Comparison of ENCODE assay signal across 13 cellular contexts in the genomic region with DNA sequence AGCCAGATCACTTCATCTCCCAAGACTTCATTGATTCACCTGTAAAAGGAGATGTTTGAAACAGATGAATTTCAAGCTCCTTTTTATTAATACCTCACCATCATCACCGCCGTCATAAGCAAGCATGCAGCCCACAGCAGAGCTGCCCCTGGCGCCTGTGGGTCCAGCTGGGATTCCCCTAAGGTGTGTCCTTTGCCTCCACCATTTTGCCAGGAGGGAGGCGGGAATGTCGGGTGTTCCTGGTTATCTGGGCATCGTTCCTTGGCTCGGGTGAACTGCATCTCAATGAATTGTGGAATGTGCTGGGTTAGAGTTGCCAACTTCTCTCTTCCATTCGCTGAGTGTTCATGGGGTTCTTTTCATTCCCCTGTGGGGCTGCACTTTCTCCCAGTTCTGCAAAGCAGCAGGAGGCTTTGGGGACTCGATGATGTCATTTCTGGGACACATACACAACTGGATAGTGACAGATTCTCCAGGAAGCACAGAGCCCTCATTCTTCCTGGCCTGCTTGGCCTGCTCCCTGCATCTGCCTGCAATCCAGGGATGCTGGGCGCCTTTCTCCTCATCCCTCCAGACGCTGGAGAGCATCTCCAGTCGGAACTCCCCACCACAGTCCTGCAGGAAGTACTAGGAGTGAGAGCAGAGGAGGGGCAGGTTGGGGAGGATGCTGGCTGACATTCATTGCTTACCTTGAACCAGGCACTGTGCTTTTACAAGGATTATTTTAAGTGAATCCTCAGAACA. TPM values are rescaled to one million over a fixed set of nuclear protein-coding genes. Genes with fewer than 3 reads are reported as not detected.
A peak's percentile ranks its signal among the peaks of the same experiment; 100 is the strongest.
DNase-seq lines count a peak whose midpoint lies in the region; ATAC-seq and TF ChIP-seq lines count a peak whose summit lies in the region.
"Had no signal": no experiment of that assay in that cellular context is flagged by ENCODE, and none has a peak within 500 bp of the region (broad histone marks: within the 10 kb centered on the region; RNA-seq: fewer than 3 reads in every experiment).

No MANE protein-coding gene starts in this region.

- H3K4me1 Mint-ChIP-seq in activated CD4-positive, alpha-beta T cell treated with anti-CD3 and anti-CD28 coated beads, Interleukin-2, amount 10 ng/mL, durations not matched to agents 7 days and 5 days: peaks cover 89% of the 10 kb centered on the region
- H3K4me1 Mint-ChIP-seq in T-cell (peaks cover 84 to 92% (median 90%) of the 10 kb centered on the region in 3 donors), endodermal cell (peaks cover 16% of the 10 kb centered on the region)
- H3K4me1 Mint-ChIP-seq in stimulated activated memory B cell treated with anti-CD40 and anti-IgM and Interleukin-4, amounts not matched to agents 10 μg/mL and 1 μg/mL and 100 μg/mL, for 72 hours: peaks cover 74% of the 10 kb centered on the region

- CTCF ChIA-PET in activated CD4-positive, alpha-beta T cell treated with anti-CD3 and anti-CD28 coated beads, Interleukin-2, amount 10 ng/mL, durations not matched to agents 7 days and 5 days (lab: Charles Lee): interaction anchor here (0.6 to 1.2 kb wide), 6 partner anchors 177 to 1474 kb away, joined by 3 to 6 read pairs (median 3); no protein-coding TSS in a partner anchor
- CTCF ChIA-PET in T-cell (lab: Charles Lee): interaction anchor here in 1 of 2 donors (0.6 to 0.9 kb wide), 3 partner anchors 16 to 408 kb away, joined by 3 to 6 read pairs (median 3); no protein-coding TSS in a partner anchor

- no peak overlapping the region for H3K4me3 ChIP-seq in endodermal cell (ENCODE audit: low read length)
- H3K4me3 ChIP-seq: A549 had no signal

- H3K27ac Mint-ChIP-seq in activated CD4-positive, alpha-beta T cell treated with anti-CD3 and anti-CD28 coated beads, Interleukin-2, amount 10 ng/mL, durations not matched to agents 7 days and 5 days: peak overlapping the region; percentile 67
- H3K27ac Mint-ChIP-seq in T-cell (peak overlapping the region; percentile 59 to 80), endodermal cell (no peak overlapping the region)
- H3K27ac Mint-ChIP-seq in stimulated activated memory B cell treated with anti-CD40 and anti-IgM and Interleukin-4, amounts not matched to agents 10 μg/mL and 1 μg/mL and 100 μg/mL, for 72 hours: peak overlapping the region; percentile 2
- H3K27ac Mint-ChIP-seq: memory B cell had no signal

- H3K9ac ChIP-seq in endodermal cell (ENCODE audit: extremely low read depth, low read length, poor library complexity, severe bottlenecking): no peak overlapping the region

- no peak for DNase-seq in activated CD4-positive, alpha-beta T cell treated with anti-CD3 and anti-CD28 coated beads, Interleukin-2, amount 10 ng/mL, durations not matched to agents 7 days and 5 days
- no peak for DNase-seq in activated CD4-positive, alpha-beta T cell treated with anti-CD3 and anti-CD28 coated beads for 48 hours
- DNase-seq in T-cell (no peak), endodermal cell (peak; percentile 36), left lobe of liver (ENCODE audit: low spot score) (no peak), cortex of kidney (lab: John Stamatoyannopoulos, UW) (no peak), erythroblast (lab: John Stamatoyannopoulos, UW) (no peak)
- DNase-seq: activated CD4-positive, alpha-beta T cell treated with anti-CD3 and anti-CD28 coated beads, Interleukin-2, amount 50 U/mL, for 48 hours; IMR-90; MV-4-11 had no signal

- H3K36me3 ChIP-seq in endodermal cell (ENCODE audit: control insufficient read depth, insufficient read depth, low read length): peaks cover 69% of the 10 kb centered on the region

- H3K9me3 ChIP-seq in endodermal cell (ENCODE audit: control insufficient read depth, low read length): no peaks in the 10 kb centered on the region
- H3K9me3 ChIP-seq: A549 had no signal

- H3K27me3 Mint-ChIP-seq in activated CD4-positive, alpha-beta T cell treated with anti-CD3 and anti-CD28 coated beads, Interleukin-2, amount 10 ng/mL, durations not matched to agents 7 days and 5 days: no peaks in the 10 kb centered on the region
- H3K27me3 Mint-ChIP-seq in T-cell (no peaks in the 10 kb centered on the region), endodermal cell (ENCODE audit: insufficient read depth) (no peaks in the 10 kb centered on the region)
- H3K27me3 Mint-ChIP-seq in stimulated activated memory B cell treated with anti-CD40 and anti-IgM and Interleukin-4, amounts not matched to agents 10 μg/mL and 1 μg/mL and 100 μg/mL, for 72 hours: no peaks in the 10 kb centered on the region
- H3K27me3 Mint-ChIP-seq: memory B cell had no signal

- H3K36me3 Mint-ChIP-seq in activated CD4-positive, alpha-beta T cell treated with anti-CD3 and anti-CD28 coated beads, Interleukin-2, amount 10 ng/mL, durations not matched to agents 7 days and 5 days (ENCODE audit: low read depth): peaks cover 81% of the 10 kb centered on the region
- H3K36me3 Mint-ChIP-seq in T-cell (peaks cover 80% of the 10 kb centered on the region), endodermal cell (ENCODE audit: low read depth) (peaks cover 98% of the 10 kb centered on the region)
- H3K36me3 Mint-ChIP-seq in stimulated activated memory B cell treated with anti-CD40 and anti-IgM and Interleukin-4, amounts not matched to agents 10 μg/mL and 1 μg/mL and 100 μg/mL, for 72 hours: peaks cover 86% of the 10 kb centered on the region

- H3K9me3 Mint-ChIP-seq in activated CD4-positive, alpha-beta T cell treated with anti-CD3 and anti-CD28 coated beads, Interleukin-2, amount 10 ng/mL, durations not matched to agents 7 days and 5 days: no peaks in the 10 kb centered on the region
- no peaks in the 10 kb centered on the region for H3K9me3 Mint-ChIP-seq in T-cell
- no peaks in the 10 kb centered on the region for H3K9me3 Mint-ChIP-seq in endodermal cell
- no peaks in the 10 kb centered on the region for H3K9me3 Mint-ChIP-seq in stimulated activated memory B cell treated with anti-CD40 and anti-IgM and Interleukin-4, amounts not matched to agents 10 μg/mL and 1 μg/mL and 100 μg/mL, for 72 hours
- H3K9me3 Mint-ChIP-seq: memory B cell had no signal

- POLR2A ChIA-PET in activated CD4-positive, alpha-beta T cell treated with anti-CD3 and anti-CD28 coated beads, Interleukin-2, amount 10 ng/mL, durations not matched to agents 7 days and 5 days (lab: Charles Lee): interaction anchor here (0.5 to 0.7 kb wide), 3 partner anchors 10 to 1392 kb away, joined by 3 read pairs; no protein-coding TSS in a partner anchor
- POLR2A ChIA-PET in T-cell (lab: Charles Lee): interaction anchor here (0.6 kb wide), 2 partner anchors 68 to 314 kb away, joined by 3 to 4 read pairs; no protein-coding TSS in a partner anchor

- H3K27ac ChIP-seq in endodermal cell (ENCODE audit: low read depth, low read length): no peak overlapping the region
- H3K27ac ChIP-seq: A549 had no signal

- no peaks in the 10 kb centered on the region for H3K27me3 ChIP-seq in endodermal cell (ENCODE audit: control insufficient read depth, insufficient read depth, low read length, poor library complexity, severe bottlenecking)

- ATAC-seq in T-cell (replicated peaks in 1 of 4) (no peak), left lobe of liver (no peak)
- ATAC-seq in stimulated activated memory B cell treated with anti-CD40 and anti-IgM and Interleukin-4, amounts not matched to agents 10 μg/mL and 1 μg/mL and 100 μg/mL, for 72 hours: no peak
- ATAC-seq: A549 had no signal

- no peak for TF ChIP-seq CTCF in endodermal cell (conservative IDR thresholded peaks at IDR 0.05)

- H3K4me1 ChIP-seq in endodermal cell (ENCODE audit: control insufficient read depth, insufficient read depth, low read length): peaks cover 7% of the 10 kb centered on the region
- H3K4me1 ChIP-seq: A549 had no signal

- no peak overlapping the region for H3K4me3 Mint-ChIP-seq in activated CD4-positive, alpha-beta T cell treated with anti-CD3 and anti-CD28 coated beads, Interleukin-2, amount 10 ng/mL, durations not matched to agents 7 days and 5 days
- H3K4me3 Mint-ChIP-seq in T-cell (peak overlapping the region in 1 of 3 donors; percentile 22), endodermal cell (no peak overlapping the region)
- H3K4me3 Mint-ChIP-seq in stimulated activated memory B cell treated with anti-CD40 and anti-IgM and Interleukin-4, amounts not matched to agents 10 μg/mL and 1 μg/mL and 100 μg/mL, for 72 hours: no peak overlapping the region
- H3K4me3 Mint-ChIP-seq: memory B cell had no signal

- no peak for TF ChIP-seq POLR2A in erythroblast (IDR thresholded peaks at IDR 0.05; ENCODE audit: low read length)

- WGBS in endodermal cell (ENCODE audit: insufficient coverage in 1 of 2, insufficient read length in 1 of 2), 2 experiments: 94 to 96% methylated on average over 6 to 12 of the region's 12 CpGs

RNA-seq across cellular contexts. Expression of a gene that starts 10.1 kb away (rescaled TPM):
- total RNA-seq in activated CD4-positive, alpha-beta T cell treated with anti-CD3 and anti-CD28 coated beads, Interleukin-2, amount 10 ng/mL, durations not matched to agents 7 days and 5 days: 100 to 1,000 TPM; 290 to 332 TPM
- total RNA-seq in T-cell: 100 to 1,000 TPM; 148 to 218 (median 172) TPM
- 100 to 1,000 TPM; 286 to 362 TPM for total RNA-seq in endodermal cell
- polyA plus RNA-seq in endodermal cell (2013, experiment 1 of 2): 86.6 TPM
- 81.3 TPM for polyA plus RNA-seq in endodermal cell (2013, experiment 2 of 2)
- 3.5 TPM for total RNA-seq in left lobe of liver

RNA-seq across cellular contexts. Expression of a gene that starts 37.3 kb away (rescaled TPM):
- total RNA-seq in activated CD4-positive, alpha-beta T cell treated with anti-CD3 and anti-CD28 coated beads, Interleukin-2, amount 10 ng/mL, durations not matched to agents 7 days and 5 days: 10 to 100 TPM; 11.0 to 14.4 TPM
- total RNA-seq in T-cell (10 to 100 TPM in 1 of 5 donors, 1 to 10 TPM in 4; 6.7 to 11.4 (median 7.5) TPM), endodermal cell (10 to 100 TPM; 19.2 to 41.3 TPM), left lobe of liver (3.0 TPM)
- 7.7 TPM for polyA plus RNA-seq in endodermal cell (2013, experiment 1 of 2)
- polyA plus RNA-seq in endodermal cell (2013, experiment 2 of 2): 8.9 TPM

Comparison
In these comparisons a context has a peak if more than half of its experiments do, and no peak if none do; other contexts are left out.
1. RNA of a gene that starts 10.1 kb away (total RNA-seq): 286 to 362 TPM in endodermal cell, 290 to 332 TPM in activated CD4-positive, alpha-beta T cell treated with anti-CD3 and anti-CD28 coated beads, Interleukin-2, amount 10 ng/mL, durations not matched to agents 7 days and 5 days and 148 to 218 TPM in T-cell; 3.5 TPM in left lobe of liver (single experiment); every median in the first group is over 10 times any median in the second.